Comparison of ENCODE assay signal across 18 cellular contexts in the genomic region with DNA sequence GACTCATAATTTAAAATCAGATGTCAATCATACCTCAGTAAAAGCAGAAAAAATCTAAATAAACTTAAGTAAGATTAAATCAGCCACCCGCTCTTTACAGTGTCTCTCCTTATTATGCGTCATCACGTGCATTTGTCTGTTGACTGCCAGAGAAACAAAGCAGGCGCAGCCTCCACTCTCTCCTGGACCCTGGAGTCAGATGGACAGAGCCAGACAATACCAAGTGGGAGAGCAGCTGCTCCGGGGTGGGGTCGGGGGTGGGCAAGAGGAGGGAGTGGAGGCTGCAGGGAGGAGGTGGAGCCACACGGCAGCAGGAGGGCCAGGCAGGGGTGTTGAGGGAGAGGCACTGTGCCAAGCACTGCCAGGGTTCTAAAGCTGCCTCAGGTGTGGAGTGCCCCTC.
DNase-seq lines count a peak whose midpoint lies in the region; ATAC-seq and TF ChIP-seq lines count a peak whose summit lies in the region.
"Had no signal": no experiment of that assay in that cellular context is flagged by ENCODE, and none has a peak within 500 bp of the region (broad histone marks: within the 10 kb centered on the region; RNA-seq: fewer than 3 reads in every experiment).

No MANE protein-coding gene starts in this region.

- ATAC-seq in esophagus mucosa (peak; percentile 26), GM19463 (IDR thresholded peaks at IDR 0.05; ENCODE audit: unreplicated experiment) (no peak), upper lobe of right lung (no peak)
- ATAC-seq: sciatic nerve, T-cell had no signal

- TF ChIP-seq CTCF in upper lobe of right lung (IDR thresholded peaks at IDR 0.05), result no peak

- H3K27me3 ChIP-seq in upper lobe of right lung, result no peaks in the 10 kb centered on the region
- H3K27me3 ChIP-seq: suprapubic skin had no signal

- H3K4me1 ChIP-seq in upper lobe of right lung, result peaks cover 5% of the 10 kb centered on the region
- H3K4me1 ChIP-seq: suprapubic skin had no signal

- H3K27ac ChIP-seq in upper lobe of right lung, result no peak overlapping the region
- H3K27ac ChIP-seq: suprapubic skin, VCaP had no signal

- H3K9me3 ChIP-seq in upper lobe of right lung, result no peaks in the 10 kb centered on the region
- H3K9me3 ChIP-seq: suprapubic skin had no signal

- intact Hi-C loops in upper lobe of right lung (cut with DNase I), result no loop called here

- H3K4me3 ChIP-seq in upper lobe of right lung, result no peak overlapping the region
- H3K4me3 ChIP-seq: suprapubic skin had no signal

- DNase-seq in COR-L47 (lab: John Stamatoyannopoulos, UW) (peak; percentile 79), NCI-H1092 treated with DMSO at 0.1 percent for 48 hours (lab: John Stamatoyannopoulos, UW) (peak; percentile 83), NCI-H524 (lab: John Stamatoyannopoulos, UW) (peak; percentile 55 to 83), RKO (ENCODE audit: low spot score) (no peak), COLO829 (ENCODE audit: low spot score) (no peak), upper lobe of right lung (no peak)
- DNase-seq: effector CD8-positive, alpha-beta T cell; HCEC 1CT; islet precursor cell; NCI-H526 treated with DMSO at 0.1 percent for 48 hours; occipital lobe; stimulated activated CD4-positive, alpha-beta T cell treated with anti-CD3 and anti-CD28 coated beads, Interleukin-4, amount 100 ng/mL, for 1 hour; T-cell had no signal

- H3K36me3 ChIP-seq in upper lobe of right lung, result no peaks in the 10 kb centered on the region
- H3K36me3 ChIP-seq: suprapubic skin had no signal

Comparison
In these comparisons a context has a peak if more than half of its experiments do, and no peak if none do; other contexts are left out.
1. DNase-seq: peak in COR-L47 (single experiment), NCI-H1092 treated with DMSO at 0.1 percent for 48 hours (single experiment) and NCI-H524 (2 of 2); none in RKO (single experiment), COLO829 (single experiment) and upper lobe of right lung (single experiment).